ENCODE assay signal across 1 cellular context in genomic region chr2:23445450-23445868, GRCh38.
TF ChIP-seq lines count a peak whose summit lies in the region.

No MANE protein-coding gene starts in this region.

TF ChIP-seq in SK-N-SH, 30 proteins besides CTCF, POLR2A, EP300 and RAD21 (continued from another document):
- TF ChIP-seq PBX3 (IDR thresholded peaks at IDR 0.05): peak; percentile 44; the same call in 1 of the 2 replicates
- peak; percentile 26; the same call in 1 of the 2 replicates for TF ChIP-seq FOSL2 (IDR thresholded peaks at IDR 0.05; ENCODE audit: borderline replicate concordance, low read depth)
- TF ChIP-seq MXI1 (IDR thresholded peaks at IDR 0.05; ENCODE audit: low read depth, low read length): no peak
- TF ChIP-seq SIN3A (IDR thresholded peaks at IDR 0.05; ENCODE audit: borderline replicate concordance, low read depth, low read length): no peak
- no peak for TF ChIP-seq ZBTB33 (IDR thresholded peaks at IDR 0.05; ENCODE audit: borderline replicate concordance, low read depth)
- TF ChIP-seq MAX (IDR thresholded peaks at IDR 0.05; ENCODE audit: low read depth): peak; percentile 55; the same call in 1 of the 2 replicates
- no peak for TF ChIP-seq JUND (IDR thresholded peaks at IDR 0.05)
